Comparison of ENCODE assay signal across 13 cellular contexts in the genomic region with DNA sequence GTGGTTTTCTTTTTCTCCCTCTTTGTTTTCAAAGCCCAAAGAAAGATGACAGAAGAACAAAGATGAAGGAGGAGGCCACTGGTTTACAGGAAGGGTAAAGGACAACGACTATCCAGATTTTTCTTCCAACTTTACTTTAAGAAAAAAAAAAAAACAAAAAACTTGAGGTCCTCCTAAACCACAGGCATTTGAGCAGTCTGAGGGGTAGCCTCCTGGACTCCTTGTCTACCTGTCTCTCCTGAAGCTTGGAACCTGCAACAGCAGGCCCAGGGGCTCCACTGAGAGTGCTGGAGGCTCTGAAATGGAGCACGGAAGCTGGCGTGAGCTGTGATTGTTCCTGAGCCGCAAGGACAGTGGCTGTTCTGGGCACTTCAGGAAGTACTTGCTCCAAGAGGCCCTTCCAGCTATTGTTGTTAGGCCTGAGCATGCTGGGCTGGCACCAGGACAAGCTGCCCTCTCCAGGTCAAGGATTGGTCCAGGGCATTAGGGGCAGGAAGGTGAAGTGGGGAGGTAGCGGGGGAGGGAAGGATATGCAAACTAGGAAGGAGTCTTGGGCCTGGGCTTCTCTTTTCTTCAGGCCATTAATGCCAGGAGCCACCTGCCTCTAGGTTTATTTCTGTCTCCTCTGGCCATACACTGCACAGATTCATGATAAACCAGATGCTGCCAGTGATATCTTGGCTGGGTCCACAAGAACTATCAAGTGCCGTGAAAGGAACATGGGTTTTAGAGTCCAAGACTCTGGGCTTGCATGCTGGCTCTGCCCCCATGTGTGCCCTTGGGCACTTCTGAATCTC.
DNase-seq lines count a peak whose midpoint lies in the region; ATAC-seq, FAIRE-seq and TF ChIP-seq lines count a peak whose summit lies in the region.
"Had no signal": no experiment of that assay in that cellular context is flagged by ENCODE, and none has a peak within 500 bp of the region (broad histone marks: within the 10 kb centered on the region; RNA-seq: fewer than 3 reads in every experiment).

No MANE protein-coding gene starts in this region.

- no peak for TF ChIP-seq POLR2A in A549 (IDR thresholded peaks at IDR 0.05; ENCODE audit: low read length)

- H3K4me2 ChIP-seq in A549 = peak overlapping the region; percentile 6; the same call in 2 of the 3 replicates

- H3K27ac ChIP-seq in A549 = peak overlapping the region; percentile 18 to 62; a peak in 5 of 6 replicates
- H3K27ac ChIP-seq: neutrophil had no signal

- CTCF ChIA-PET in A549 (lab: Yijun Ruan, JAX) = interaction anchor here (0.5 to 5.2 kb wide), 7 partner anchors 15 to 270 kb away, joined by 3 to 39 read pairs (median 4); no protein-coding TSS in a partner anchor

- POLR2A ChIA-PET in A549 (lab: Yijun Ruan, JAX) = interaction anchor here (0.6 to 1.4 kb wide), 2 partner anchors 10 to 18 kb away, joined by 5 to 8 read pairs; no protein-coding TSS in a partner anchor

- peaks cover 50% of the 10 kb centered on the region for H3K4me1 Mint-ChIP-seq in endothelial cell (ENCODE audit: unreplicated experiment)
- H3K4me1 Mint-ChIP-seq in mesothelial cell of epicardium = peaks cover 52% of the 10 kb centered on the region
- H3K4me1 Mint-ChIP-seq: T-cell had no signal

- TF ChIP-seq CTCF in A549 (IDR thresholded peaks at IDR 0.05) (no peak), endothelial cell (IDR thresholded peaks at IDR 0.05; ENCODE audit: unreplicated experiment) (no peak), mesothelial cell of epicardium (IDR thresholded peaks at IDR 0.05; ENCODE audit: unreplicated experiment) (no peak)

- H3K36me3 Mint-ChIP-seq in endothelial cell (ENCODE audit: low read depth, unreplicated experiment) = no peaks in the 10 kb centered on the region
- peaks cover 14% of the 10 kb centered on the region for H3K36me3 Mint-ChIP-seq in mesothelial cell of epicardium
- H3K36me3 Mint-ChIP-seq: T-cell had no signal

- no peak overlapping the region for H3K4me3 ChIP-seq in A549

- H3K4me3 Mint-ChIP-seq in endothelial cell (ENCODE audit: unreplicated experiment) (no peak overlapping the region), mesothelial cell of epicardium (no peak overlapping the region)
- H3K4me3 Mint-ChIP-seq: T-cell had no signal

- peaks cover 64% of the 10 kb centered on the region for H3K4me1 ChIP-seq in A549

- H3K9me3 ChIP-seq in A549 = no peaks in the 10 kb centered on the region
- H3K9me3 ChIP-seq: neutrophil had no signal

- TF ChIP-seq RAD21 in A549 (conservative IDR thresholded peaks at IDR 0.05 in 1 of 2, IDR thresholded peaks at IDR 0.05 in 1 of 2) = no peak

- H3K27me3 Mint-ChIP-seq in endothelial cell (ENCODE audit: unreplicated experiment) = peaks cover 19% of the 10 kb centered on the region
- no peaks in the 10 kb centered on the region for H3K27me3 Mint-ChIP-seq in mesothelial cell of epicardium (ENCODE audit: low read depth)

- 89% methylated on average over 6 of the region's 6 CpGs for WGBS in A549 (ENCODE audit: missing lambda C conversion rate)

- H3K27ac Mint-ChIP-seq in endothelial cell (ENCODE audit: unreplicated experiment) (peak overlapping the region; percentile 75), mesothelial cell of epicardium (peak overlapping the region; percentile 43)
- H3K27ac Mint-ChIP-seq: T-cell had no signal

- ATAC-seq in A549 = no peak; a peak in 1 of 6 replicates
- ATAC-seq: T-cell had no signal

- DNase-seq in A549 (ENCODE audit: low read depth in 1 of 2, low spot score in 1 of 2) (no peak), M059J (ENCODE audit: low read depth) (peak; percentile 71), endothelial cell (ENCODE audit: low spot score) (peak; percentile 70), mesothelial cell of epicardium (ENCODE audit: low spot score in 2 of 2, unreplicated experiment in 2 of 2) (no peak), NCI-H526 (lab: John Stamatoyannopoulos, UW) (no peak), 8988T (no peak), SIG-M5 (lab: John Stamatoyannopoulos, UW) (no peak)
- DNase-seq in NK-92 treated with Interleukin-12 subunit alpha and Interleukin-12 subunit beta, amount 100 ng/mL, for 24 hours (lab: John Stamatoyannopoulos, UW) = no peak
- DNase-seq: activated CD8-positive, alpha-beta memory T cell treated with anti-CD3 and anti-CD28 coated beads, Interleukin-2, amount 50 U/mL, for 4 hours; hippocampal formation; NCI-H1930; T-cell had no signal

- H3K9me3 Mint-ChIP-seq in endothelial cell (ENCODE audit: unreplicated experiment) (no peaks in the 10 kb centered on the region), mesothelial cell of epicardium (no peaks in the 10 kb centered on the region)
- H3K9me3 Mint-ChIP-seq: T-cell had no signal

- no peak for TF ChIP-seq EP300 in A549 (IDR thresholded peaks at IDR 0.05)

- FAIRE-seq in A549 (lab: Jason Lieb, UNC) = no peak

TF ChIP-seq in A549, 52 proteins besides CTCF, POLR2A, EP300 and RAD21:
- TF ChIP-seq CHD4 (IDR thresholded peaks at IDR 0.05; ENCODE audit: borderline replicate concordance) (no peak), SMC3 (IDR thresholded peaks at IDR 0.05) (no peak), RNF2 (IDR thresholded peaks at IDR 0.05; ENCODE audit: borderline replicate concordance, low read depth) (no peak), MYC (IDR thresholded peaks at IDR 0.05; ENCODE audit: borderline replicate concordance, low read length) (no peak), EHF (CRISPR knock-in tag; IDR thresholded peaks at IDR 0.05) (no peak), RCOR1 (IDR thresholded peaks at IDR 0.05; ENCODE audit: low read depth, low read length) (no peak), HOXB13 (CRISPR knock-in tag; IDR thresholded peaks at IDR 0.05; ENCODE audit: low read depth) (no peak), SREBF2 (IDR thresholded peaks at IDR 0.05) (no peak), FOSL2 (IDR thresholded peaks at IDR 0.05) (no peak), FOSL2 (CRISPR knock-in tag; IDR thresholded peaks at IDR 0.05) (no peak), NR3C1 (IDR thresholded peaks at IDR 0.05) (no peak), GATA3 (IDR thresholded peaks at IDR 0.05; ENCODE audit: borderline replicate concordance) (no peak), KDM5A (IDR thresholded peaks at IDR 0.05) (no peak), TFCP2L1 (CRISPR knock-in tag; IDR thresholded peaks at IDR 0.05) (no peak), HOXA7 (CRISPR knock-in tag; IDR thresholded peaks at IDR 0.05) (no peak)
- TF ChIP-seq, protein P1, sequence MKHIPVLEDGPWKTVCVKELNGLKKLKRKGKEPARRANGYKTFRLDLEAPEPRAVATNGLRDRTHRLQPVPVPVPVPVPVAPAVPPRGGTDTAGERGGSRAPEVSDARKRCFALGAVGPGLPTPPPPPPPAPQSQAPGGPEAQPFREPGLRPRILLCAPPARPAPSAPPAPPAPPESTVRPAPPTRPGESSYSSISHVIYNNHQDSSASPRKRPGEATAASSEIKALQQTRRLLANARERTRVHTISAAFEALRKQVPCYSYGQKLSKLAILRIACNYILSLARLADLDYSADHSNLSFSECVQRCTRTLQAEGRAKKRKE (CRISPR knock-in tag; IDR thresholded peaks at IDR 0.05; ENCODE audit: low read depth) = no peak
- TF ChIP-seq, protein P2, sequence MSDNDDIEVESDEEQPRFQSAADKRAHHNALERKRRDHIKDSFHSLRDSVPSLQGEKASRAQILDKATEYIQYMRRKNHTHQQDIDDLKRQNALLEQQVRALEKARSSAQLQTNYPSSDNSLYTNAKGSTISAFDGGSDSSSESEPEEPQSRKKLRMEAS (IDR thresholded peaks at IDR 0.05) = no peak

Comparison
In these comparisons a context has a peak if more than half of its experiments do, and no peak if none do; other contexts are left out.
1. DNase-seq: peak in M059J (single experiment) and endothelial cell (single experiment); none in A549 (0 of 2), mesothelial cell of epicardium (0 of 2), NCI-H526 (0 of 2), NK-92 treated with Interleukin-12 subunit alpha and Interleukin-12 subunit beta, amount 100 ng/mL, for 24 hours (single experiment), 8988T (single experiment) and SIG-M5 (single experiment).